In genomic region chr22:37546436-37547248, GRCh38 we compare ENCODE assay signal across 1 cellular context.
TF ChIP-seq lines count a peak whose summit lies in the region.

No MANE protein-coding gene starts in this region.

TF ChIP-seq in HepG2, 621 proteins besides CTCF, POLR2A, EP300 and RAD21 (continued from another document and continues in another):
- TF ChIP-seq, protein P1, sequence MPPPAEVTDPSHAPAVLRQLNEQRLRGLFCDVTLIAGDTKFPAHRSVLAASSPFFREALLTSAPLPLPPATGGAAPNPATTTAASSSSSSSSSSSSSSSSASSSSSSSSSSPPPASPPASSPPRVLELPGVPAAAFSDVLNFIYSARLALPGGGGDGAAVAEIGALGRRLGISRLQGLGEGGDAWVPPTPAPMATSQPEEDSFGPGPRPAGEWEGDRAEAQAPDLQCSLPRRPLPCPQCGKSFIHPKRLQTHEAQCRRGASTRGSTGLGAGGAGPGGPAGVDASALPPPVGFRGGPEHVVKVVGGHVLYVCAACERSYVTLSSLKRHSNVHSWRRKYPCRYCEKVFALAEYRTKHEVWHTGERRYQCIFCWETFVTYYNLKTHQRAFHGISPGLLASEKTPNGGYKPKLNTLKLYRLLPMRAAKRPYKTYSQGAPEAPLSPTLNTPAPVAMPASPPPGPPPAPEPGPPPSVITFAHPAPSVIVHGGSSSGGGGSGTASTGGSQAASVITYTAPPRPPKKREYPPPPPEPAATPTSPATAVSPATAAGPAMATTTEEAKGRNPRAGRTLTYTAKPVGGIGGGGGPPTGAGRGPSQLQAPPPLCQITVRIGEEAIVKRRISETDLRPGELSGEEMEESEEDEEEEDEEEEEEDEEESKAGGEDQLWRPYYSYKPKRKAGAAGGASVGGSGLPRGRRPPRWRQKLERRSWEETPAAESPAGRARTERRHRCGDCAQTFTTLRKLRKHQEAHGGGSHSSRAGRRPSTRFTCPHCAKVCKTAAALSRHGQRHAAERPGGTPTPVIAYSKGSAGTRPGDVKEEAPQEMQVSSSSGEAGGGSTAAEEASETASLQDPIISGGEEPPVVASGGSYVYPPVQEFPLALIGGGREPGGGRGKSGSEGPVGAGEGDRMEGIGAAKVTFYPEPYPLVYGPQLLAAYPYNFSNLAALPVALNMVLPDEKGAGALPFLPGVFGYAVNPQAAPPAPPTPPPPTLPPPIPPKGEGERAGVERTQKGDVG (CRISPR knock-in tag; IDR thresholded peaks at IDR 0.05; ENCODE audit: borderline replicate concordance), result no peak
- TF ChIP-seq TOPORS (CRISPR knock-in tag; IDR thresholded peaks at IDR 0.05) (no peak), ZNF44 (CRISPR knock-in tag; IDR thresholded peaks at IDR 0.05) (0 out of 2 replicates have a peak, but pooled peaks have one; percentile 7), HOXA5 (CRISPR knock-in tag; IDR thresholded peaks at IDR 0.05) (no peak; the same call in 1 of the 2 replicates), SATB2 (CRISPR knock-in tag; IDR thresholded peaks at IDR 0.05) (no peak), KLF12 (CRISPR knock-in tag; IDR thresholded peaks at IDR 0.05; ENCODE audit: borderline replicate concordance) (no peak), HDAC1 (CRISPR knock-in tag; IDR thresholded peaks at IDR 0.05) (no peak), FOXP1 (IDR thresholded peaks at IDR 0.05) (no peak), FOXP1 (CRISPR knock-in tag; IDR thresholded peaks at IDR 0.05) (peak; percentile 46; the same call in 1 of the 2 replicates), SP5 (CRISPR knock-in tag; IDR thresholded peaks at IDR 0.05; ENCODE audit: borderline replicate concordance, low read depth) (no peak), ZNF451 (CRISPR knock-in tag; IDR thresholded peaks at IDR 0.05) (no peak), MTA1 (CRISPR knock-in tag; IDR thresholded peaks at IDR 0.05; ENCODE audit: borderline replicate concordance) (no peak), SOX13 (IDR thresholded peaks at IDR 0.05) (no peak; the same call in 1 of the 2 replicates), SOX13 (CRISPR knock-in tag; conservative IDR thresholded peaks at IDR 0.05 in 1 of 2, IDR thresholded peaks at IDR 0.05 in 1 of 2) (no peak; a peak in 1 of 4 replicates), RBM22 (optimal IDR thresholded peaks at IDR 0.05; ENCODE audit: low read length) (no peak), ZBTB7B (CRISPR knock-in tag; IDR thresholded peaks at IDR 0.05) (no peak; the same call in 1 of the 2 replicates), PAF1 (CRISPR knock-in tag; IDR thresholded peaks at IDR 0.05) (no peak), ZNF17 (CRISPR knock-in tag; IDR thresholded peaks at IDR 0.05) (no peak), POLR2AphosphoS5 (IDR thresholded peaks at IDR 0.05; ENCODE audit: low read depth, low read length) (peak; percentile 29; the same call in 1 of the 2 replicates), MXD1 (CRISPR knock-in tag; IDR thresholded peaks at IDR 0.05) (no peak), TBX2 (CRISPR knock-in tag; IDR thresholded peaks at IDR 0.05; ENCODE audit: borderline replicate concordance) (no peak), ETV6 (CRISPR knock-in tag; conservative IDR thresholded peaks at IDR 0.05) (no peak), MEIS1 (CRISPR knock-in tag; IDR thresholded peaks at IDR 0.05; ENCODE audit: borderline replicate concordance) (no peak), NPAS2 (CRISPR knock-in tag; IDR thresholded peaks at IDR 0.05; ENCODE audit: borderline replicate concordance) (no peak), ZNF577 (CRISPR knock-in tag; IDR thresholded peaks at IDR 0.05; ENCODE audit: borderline replicate concordance, low read depth) (no peak), ZNF232 (CRISPR knock-in tag; IDR thresholded peaks at IDR 0.05; ENCODE audit: borderline replicate concordance) (no peak), CENPX (CRISPR knock-in tag; IDR thresholded peaks at IDR 0.05) (no peak), ZNF780A (CRISPR knock-in tag; IDR thresholded peaks at IDR 0.05) (no peak), TAF15 (IDR thresholded peaks at IDR 0.05; ENCODE audit: low read depth, low read length, poor library complexity, severe bottlenecking) (no peak), ZNF510 (CRISPR knock-in tag; IDR thresholded peaks at IDR 0.05; ENCODE audit: low read depth) (no peak), SP140L (CRISPR knock-in tag; IDR thresholded peaks at IDR 0.05; ENCODE audit: borderline replicate concordance) (no peak), ZNF704 (CRISPR knock-in tag; IDR thresholded peaks at IDR 0.05; ENCODE audit: borderline replicate concordance) (no peak), ELF3 (CRISPR knock-in tag; IDR thresholded peaks at IDR 0.05) (no peak; the same call in 1 of the 2 replicates), ZNF138 (CRISPR knock-in tag; IDR thresholded peaks at IDR 0.05; ENCODE audit: low read depth) (no peak), ZNF264 (CRISPR knock-in tag; IDR thresholded peaks at IDR 0.05) (no peak), ZNF160 (CRISPR knock-in tag; IDR thresholded peaks at IDR 0.05) (no peak), CBX1 (IDR thresholded peaks at IDR 0.05; ENCODE audit: low read depth) (peak; percentile 38), HINFP (CRISPR knock-in tag; IDR thresholded peaks at IDR 0.05; ENCODE audit: low read depth) (no peak), TRAFD1 (CRISPR knock-in tag; IDR thresholded peaks at IDR 0.05; ENCODE audit: borderline replicate concordance) (no peak), HNRNPL (IDR thresholded peaks at IDR 0.05; ENCODE audit: low read depth, low read length) (peak; percentile 69; the same call in 1 of the 2 replicates), ZNF350 (CRISPR knock-in tag; IDR thresholded peaks at IDR 0.05; ENCODE audit: borderline replicate concordance, low read depth) (no peak), THYN1 (CRISPR knock-in tag; IDR thresholded peaks at IDR 0.05; ENCODE audit: borderline replicate concordance, low read depth) (no peak), GATAD2A (CRISPR knock-in tag; IDR thresholded peaks at IDR 0.05) (0 out of 2 replicates have a peak, but pooled peaks have one; percentile 27), NR3C1 (CRISPR knock-in tag; IDR thresholded peaks at IDR 0.05) (no peak), PHF8 (CRISPR knock-in tag; IDR thresholded peaks at IDR 0.05) (peak; percentile 45; the same call in 1 of the 2 replicates), ZNF484 (CRISPR knock-in tag; IDR thresholded peaks at IDR 0.05; ENCODE audit: borderline replicate concordance, low read depth) (no peak), ETV5 (CRISPR knock-in tag; IDR thresholded peaks at IDR 0.05; ENCODE audit: borderline replicate concordance) (peak; percentile 61; the same call in 1 of the 2 replicates), HNRNPUL1 (IDR thresholded peaks at IDR 0.05; ENCODE audit: low read depth, low read length) (no peak), NR1H2 (CRISPR knock-in tag; IDR thresholded peaks at IDR 0.05; ENCODE audit: borderline replicate concordance, low read depth) (no peak)
- TF ChIP-seq, protein P2, sequence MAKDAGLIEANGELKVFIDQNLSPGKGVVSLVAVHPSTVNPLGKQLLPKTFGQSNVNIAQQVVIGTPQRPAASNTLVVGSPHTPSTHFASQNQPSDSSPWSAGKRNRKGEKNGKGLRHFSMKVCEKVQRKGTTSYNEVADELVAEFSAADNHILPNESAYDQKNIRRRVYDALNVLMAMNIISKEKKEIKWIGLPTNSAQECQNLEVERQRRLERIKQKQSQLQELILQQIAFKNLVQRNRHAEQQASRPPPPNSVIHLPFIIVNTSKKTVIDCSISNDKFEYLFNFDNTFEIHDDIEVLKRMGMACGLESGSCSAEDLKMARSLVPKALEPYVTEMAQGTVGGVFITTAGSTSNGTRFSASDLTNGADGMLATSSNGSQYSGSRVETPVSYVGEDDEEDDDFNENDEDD (CRISPR knock-in tag; IDR thresholded peaks at IDR 0.05; ENCODE audit: borderline replicate concordance), result no peak
- TF ChIP-seq, protein P3, sequence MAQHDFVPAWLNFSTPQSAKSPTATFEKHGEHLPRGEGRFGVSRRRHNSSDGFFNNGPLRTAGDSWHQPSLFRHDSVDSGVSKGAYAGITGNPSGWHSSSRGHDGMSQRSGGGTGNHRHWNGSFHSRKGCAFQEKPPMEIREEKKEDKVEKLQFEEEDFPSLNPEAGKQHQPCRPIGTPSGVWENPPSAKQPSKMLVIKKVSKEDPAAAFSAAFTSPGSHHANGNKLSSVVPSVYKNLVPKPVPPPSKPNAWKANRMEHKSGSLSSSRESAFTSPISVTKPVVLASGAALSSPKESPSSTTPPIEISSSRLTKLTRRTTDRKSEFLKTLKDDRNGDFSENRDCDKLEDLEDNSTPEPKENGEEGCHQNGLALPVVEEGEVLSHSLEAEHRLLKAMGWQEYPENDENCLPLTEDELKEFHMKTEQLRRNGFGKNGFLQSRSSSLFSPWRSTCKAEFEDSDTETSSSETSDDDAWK (CRISPR knock-in tag; IDR thresholded peaks at IDR 0.05), result no peak
- TF ChIP-seq, protein P4, sequence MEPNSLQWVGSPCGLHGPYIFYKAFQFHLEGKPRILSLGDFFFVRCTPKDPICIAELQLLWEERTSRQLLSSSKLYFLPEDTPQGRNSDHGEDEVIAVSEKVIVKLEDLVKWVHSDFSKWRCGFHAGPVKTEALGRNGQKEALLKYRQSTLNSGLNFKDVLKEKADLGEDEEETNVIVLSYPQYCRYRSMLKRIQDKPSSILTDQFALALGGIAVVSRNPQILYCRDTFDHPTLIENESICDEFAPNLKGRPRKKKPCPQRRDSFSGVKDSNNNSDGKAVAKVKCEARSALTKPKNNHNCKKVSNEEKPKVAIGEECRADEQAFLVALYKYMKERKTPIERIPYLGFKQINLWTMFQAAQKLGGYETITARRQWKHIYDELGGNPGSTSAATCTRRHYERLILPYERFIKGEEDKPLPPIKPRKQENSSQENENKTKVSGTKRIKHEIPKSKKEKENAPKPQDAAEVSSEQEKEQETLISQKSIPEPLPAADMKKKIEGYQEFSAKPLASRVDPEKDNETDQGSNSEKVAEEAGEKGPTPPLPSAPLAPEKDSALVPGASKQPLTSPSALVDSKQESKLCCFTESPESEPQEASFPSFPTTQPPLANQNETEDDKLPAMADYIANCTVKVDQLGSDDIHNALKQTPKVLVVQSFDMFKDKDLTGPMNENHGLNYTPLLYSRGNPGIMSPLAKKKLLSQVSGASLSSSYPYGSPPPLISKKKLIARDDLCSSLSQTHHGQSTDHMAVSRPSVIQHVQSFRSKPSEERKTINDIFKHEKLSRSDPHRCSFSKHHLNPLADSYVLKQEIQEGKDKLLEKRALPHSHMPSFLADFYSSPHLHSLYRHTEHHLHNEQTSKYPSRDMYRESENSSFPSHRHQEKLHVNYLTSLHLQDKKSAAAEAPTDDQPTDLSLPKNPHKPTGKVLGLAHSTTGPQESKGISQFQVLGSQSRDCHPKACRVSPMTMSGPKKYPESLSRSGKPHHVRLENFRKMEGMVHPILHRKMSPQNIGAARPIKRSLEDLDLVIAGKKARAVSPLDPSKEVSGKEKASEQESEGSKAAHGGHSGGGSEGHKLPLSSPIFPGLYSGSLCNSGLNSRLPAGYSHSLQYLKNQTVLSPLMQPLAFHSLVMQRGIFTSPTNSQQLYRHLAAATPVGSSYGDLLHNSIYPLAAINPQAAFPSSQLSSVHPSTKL (CRISPR knock-in tag; IDR thresholded peaks at IDR 0.05), result no peak
- TF ChIP-seq, protein P5, sequence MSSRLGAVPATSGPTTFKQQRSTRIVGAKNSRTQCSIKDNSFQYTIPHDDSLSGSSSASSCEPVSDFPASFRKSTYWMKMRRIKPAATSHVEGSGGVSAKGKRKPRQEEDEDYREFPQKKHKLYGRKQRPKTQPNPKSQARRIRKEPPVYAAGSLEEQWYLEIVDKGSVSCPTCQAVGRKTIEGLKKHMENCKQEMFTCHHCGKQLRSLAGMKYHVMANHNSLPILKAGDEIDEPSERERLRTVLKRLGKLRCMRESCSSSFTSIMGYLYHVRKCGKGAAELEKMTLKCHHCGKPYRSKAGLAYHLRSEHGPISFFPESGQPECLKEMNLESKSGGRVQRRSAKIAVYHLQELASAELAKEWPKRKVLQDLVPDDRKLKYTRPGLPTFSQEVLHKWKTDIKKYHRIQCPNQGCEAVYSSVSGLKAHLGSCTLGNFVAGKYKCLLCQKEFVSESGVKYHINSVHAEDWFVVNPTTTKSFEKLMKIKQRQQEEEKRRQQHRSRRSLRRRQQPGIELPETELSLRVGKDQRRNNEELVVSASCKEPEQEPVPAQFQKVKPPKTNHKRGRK (CRISPR knock-in tag; IDR thresholded peaks at IDR 0.05), result no peak
